In genomic region chr5:79793304-79793703, GRCh38 we compare ENCODE assay signal across 25 cellular contexts.
DNase-seq lines count a peak whose midpoint lies in the region; ATAC-seq and TF ChIP-seq lines count a peak whose summit lies in the region.
"Had no signal": no experiment of that assay in that cellular context is flagged by ENCODE, and none has a peak within 500 bp of the region (broad histone marks: within the 10 kb centered on the region; RNA-seq: fewer than 3 reads in every experiment).

No MANE protein-coding gene starts in this region.

- no peaks in the 10 kb centered on the region for H3K36me3 Mint-ChIP-seq in stimulated activated effector memory CD8-positive, alpha-beta T cell treated with anti-CD3 and anti-CD28 coated beads, Interleukin-12 subunit alpha, Interleukin-12 subunit beta, amount 100 ng/mL, for 72 hours

- peak overlapping the region; percentile 1 for H2AFZ ChIP-seq in osteoblast (ENCODE audit: low read length)

- H3K4me2 ChIP-seq in osteoblast (ENCODE audit: insufficient read depth, low read length): no peak overlapping the region
- H3K4me2 ChIP-seq: KMS-11 had no signal

- H3K4me3 ChIP-seq in osteoblast (ENCODE audit: insufficient read depth, low read length) (no peak overlapping the region), upper lobe of left lung (no peak overlapping the region)

- DNase-seq in DMS79 treated with DMSO at 0.1 percent for 48 hours (lab: John Stamatoyannopoulos, UW) (peak; percentile 34), DMS79 (lab: John Stamatoyannopoulos, UW) (no peak), glomerular visceral epithelial cell (ENCODE audit: extremely low spot score) (peak; percentile 57), osteoblast (ENCODE audit: insufficient read length, low spot score, missing footprints) (no peak), AG08395 (ENCODE audit: low spot score) (no peak), upper lobe of left lung (no peak)
- no peak for DNase-seq in stimulated activated effector memory CD8-positive, alpha-beta T cell treated with anti-CD3 and anti-CD28 coated beads, Interleukin-12 subunit alpha, Interleukin-12 subunit beta, amount 100 ng/mL, for 72 hours (ENCODE audit: low spot score in 2 of 2)
- no peak for DNase-seq in stimulated activated CD4-positive, alpha-beta T cell treated with anti-CD3 and anti-CD28 coated beads, Interleukin-12 subunit alpha, Interleukin-12 subunit beta, amount 100 ng/mL, for 4 hours
- DNase-seq: BE2C; CD8-positive, alpha-beta memory T cell; DMS 273 treated with DMSO at 0.1 percent for 48 hours; DND-41; MM.1S; NCI-H2029; NCI-H446 treated with DMSO at 0.1 percent for 48 hours; NCI-H526; SHP77 had no signal

- no peak overlapping the region for H3K27ac Mint-ChIP-seq in stimulated activated effector memory CD8-positive, alpha-beta T cell treated with anti-CD3 and anti-CD28 coated beads, Interleukin-12 subunit alpha, Interleukin-12 subunit beta, amount 100 ng/mL, for 72 hours
- H3K27ac Mint-ChIP-seq: CD14-positive monocyte; CD8-positive, alpha-beta memory T cell; IgD-negative memory B cell had no signal

- no peak for TF ChIP-seq EP300 in upper lobe of left lung (IDR thresholded peaks at IDR 0.05)

- TF ChIP-seq POLR2A in upper lobe of left lung (IDR thresholded peaks at IDR 0.05): no peak

- no peak overlapping the region for H3K27ac ChIP-seq in osteoblast (ENCODE audit: low read depth, low read length)
- H3K27ac ChIP-seq in upper lobe of left lung: no peak overlapping the region
- H3K27ac ChIP-seq: 22Rv1, HL-60, KMS-11, RWPE1 had no signal

- no peaks in the 10 kb centered on the region for H4K20me1 ChIP-seq in osteoblast (ENCODE audit: insufficient read depth, low read length)

- H3K79me2 ChIP-seq in osteoblast (ENCODE audit: insufficient read depth, low read length): no peaks in the 10 kb centered on the region

- H3K4me1 Mint-ChIP-seq in stimulated activated effector memory CD8-positive, alpha-beta T cell treated with anti-CD3 and anti-CD28 coated beads, Interleukin-12 subunit alpha, Interleukin-12 subunit beta, amount 100 ng/mL, for 72 hours: no peaks in the 10 kb centered on the region
- H3K4me1 Mint-ChIP-seq: CD8-positive, alpha-beta memory T cell; IgD-negative memory B cell had no signal

- 73 to 96% methylated on average over 2 to 7 of the region's 7 CpGs for WGBS in upper lobe of left lung, 2 donors

- no peaks in the 10 kb centered on the region for H3K9me3 Mint-ChIP-seq in stimulated activated effector memory CD8-positive, alpha-beta T cell treated with anti-CD3 and anti-CD28 coated beads, Interleukin-12 subunit alpha, Interleukin-12 subunit beta, amount 100 ng/mL, for 72 hours
- H3K9me3 Mint-ChIP-seq: CD8-positive, alpha-beta memory T cell had no signal

- no peak overlapping the region for H3K4me3 Mint-ChIP-seq in stimulated activated effector memory CD8-positive, alpha-beta T cell treated with anti-CD3 and anti-CD28 coated beads, Interleukin-12 subunit alpha, Interleukin-12 subunit beta, amount 100 ng/mL, for 72 hours
- H3K4me3 Mint-ChIP-seq: CD14-positive monocyte; CD8-positive, alpha-beta memory T cell; IgD-negative memory B cell had no signal

- no peaks in the 10 kb centered on the region for H3K9me3 ChIP-seq in osteoblast (ENCODE audit: low read depth, low read length)
- H3K9me3 ChIP-seq in upper lobe of left lung: no peaks in the 10 kb centered on the region
- H3K9me3 ChIP-seq: BE2C had no signal

- no peaks in the 10 kb centered on the region for H3K36me3 ChIP-seq in osteoblast (ENCODE audit: insufficient read depth, low read length)
- no peaks in the 10 kb centered on the region for H3K36me3 ChIP-seq in upper lobe of left lung
- H3K36me3 ChIP-seq: BE2C had no signal

- H3K27me3 ChIP-seq in osteoblast (ENCODE audit: insufficient read depth, low read length) (no peaks in the 10 kb centered on the region), upper lobe of left lung (no peaks in the 10 kb centered on the region)
- H3K27me3 ChIP-seq: BE2C had no signal

- TF ChIP-seq CTCF in osteoblast (IDR thresholded peaks at IDR 0.05; ENCODE audit: extremely low read depth, low read depth, low read length) (no peak), upper lobe of left lung (IDR thresholded peaks at IDR 0.05) (no peak)

- ATAC-seq in stimulated activated effector memory CD8-positive, alpha-beta T cell treated with anti-CD3 and anti-CD28 coated beads, Interleukin-12 subunit alpha, Interleukin-12 subunit beta, amount 100 ng/mL, for 72 hours: peak; percentile 26
- ATAC-seq in upper lobe of left lung (ENCODE audit: low FRiP score in 2 of 2): no peak
- ATAC-seq: HCT116, Panc1 had no signal

- no peaks in the 10 kb centered on the region for H3K4me1 ChIP-seq in osteoblast (ENCODE audit: insufficient read depth, low read length)
- H3K4me1 ChIP-seq in upper lobe of left lung: no peaks in the 10 kb centered on the region
- H3K4me1 ChIP-seq: BE2C had no signal

Comparison
In these comparisons a context has a peak if more than half of its experiments do, and no peak if none do; other contexts are left out.
1. DNase-seq: peak in DMS79 treated with DMSO at 0.1 percent for 48 hours (single experiment) and glomerular visceral epithelial cell (single experiment); none in DMS79 (single experiment), osteoblast (single experiment), stimulated activated effector memory CD8-positive, alpha-beta T cell treated with anti-CD3 and anti-CD28 coated beads, Interleukin-12 subunit alpha, Interleukin-12 subunit beta, amount 100 ng/mL, for 72 hours (0 of 2), AG08395 (single experiment), upper lobe of left lung (0 of 2) and stimulated activated CD4-positive, alpha-beta T cell treated with anti-CD3 and anti-CD28 coated beads, Interleukin-12 subunit alpha, Interleukin-12 subunit beta, amount 100 ng/mL, for 4 hours (single experiment).